Comparison of ENCODE assay signal across 8 cellular contexts in genomic region chr12:112419269-112420133, GRCh38. TPM values are rescaled to one million over a fixed set of nuclear protein-coding genes. Genes with fewer than 3 reads are reported as not detected.
DNase-seq lines count a peak whose midpoint lies in the region; ATAC-seq and TF ChIP-seq lines count a peak whose summit lies in the region.

No MANE protein-coding gene starts in this region.

- peak overlapping the region; percentile 93 to 99 (median 97) for H3K27ac ChIP-seq in gastrocnemius medialis

- peak overlapping the region; percentile 95 for H3K4me3 ChIP-seq in H7 (ENCODE audit: insufficient read depth, low read depth, low read length)
- peak overlapping the region; percentile 93 for H3K4me3 ChIP-seq in astrocyte of the cerebellum (ENCODE audit: low read depth, low read length)
- peak overlapping the region; percentile 78 for H3K4me3 ChIP-seq in iPS-15b (ENCODE audit: low read depth, low read length)
- peak overlapping the region; percentile 70 to 94 (median 76) for H3K4me3 ChIP-seq in gastrocnemius medialis

- no peak for TF ChIP-seq POLR2A in gastrocnemius medialis (IDR thresholded peaks at IDR 0.05)

- no peaks in the 10 kb centered on the region for H3K27me3 ChIP-seq in H7 (ENCODE audit: control insufficient read depth, insufficient read depth, low read length)
- no peaks in the 10 kb centered on the region for H3K27me3 ChIP-seq in iPS-15b (ENCODE audit: control insufficient read depth, insufficient read depth, low read length)
- no peaks in the 10 kb centered on the region for H3K27me3 ChIP-seq in gastrocnemius medialis

- ATAC-seq in gastrocnemius medialis (peak; percentile 83 to 91), HG02970 (IDR thresholded peaks at IDR 0.05; ENCODE audit: low FRiP score, unreplicated experiment) (no peak)

- intact Hi-C loops in gastrocnemius medialis (cut with DNase I; ENCODE audit: low total_unique reads): loop anchor here (1.0 to 5.0 kb wide), 2 partner anchors 10 to 803 kb away; partner anchors contain the start of genes RPL6 and TPCN1

- peak; percentile 2 for TF ChIP-seq CTCF in astrocyte of the cerebellum (IDR thresholded peaks at IDR 0.05; ENCODE audit: low read depth, low read length, missing control alignments)
- TF ChIP-seq CTCF in gastrocnemius medialis (IDR thresholded peaks at IDR 0.05 in 4 of 5, conservative IDR thresholded peaks at IDR 0.05 in 1 of 5): peak in 2 of 5 experiments; percentile 5 to 10

- H3K36me3 ChIP-seq in H7 (replicated peaks; ENCODE audit: control insufficient read depth, insufficient read depth, low read length): no peaks in the 10 kb centered on the region
- no peaks in the 10 kb centered on the region for H3K36me3 ChIP-seq in iPS-15b (ENCODE audit: control insufficient read depth, insufficient read depth, low read length)
- no peaks in the 10 kb centered on the region for H3K36me3 ChIP-seq in gastrocnemius medialis

- H3K9me3 ChIP-seq in iPS-15b (ENCODE audit: control insufficient read depth, insufficient read depth, low read length) (no peaks in the 10 kb centered on the region), gastrocnemius medialis (no peaks in the 10 kb centered on the region)

- DNase-seq in DMS79 treated with DMSO at 0.1 percent for 48 hours (lab: John Stamatoyannopoulos, UW): peak; percentile 9
- DNase-seq in DMS79 (lab: John Stamatoyannopoulos, UW): no peak
- DNase-seq in H7: no peak
- DNase-seq in NCI-H2196 treated with DMSO at 0.1 percent for 48 hours (lab: John Stamatoyannopoulos, UW; ENCODE audit: unreplicated experiment): peak; percentile 35
- DNase-seq in astrocyte of the cerebellum (ENCODE audit: low read depth): peak; percentile 37
- DNase-seq in gastrocnemius medialis: peak; percentile 72 to 83

- peaks cover 4% of the 10 kb centered on the region for H3K4me1 ChIP-seq in iPS-15b (ENCODE audit: control insufficient read depth, insufficient read depth, low read length)
- peaks cover 58 to 59% of the 10 kb centered on the region in 2 donors for H3K4me1 ChIP-seq in gastrocnemius medialis

- in situ Hi-C loops in astrocyte of the cerebellum (cut with HindIII; ENCODE audit: low sequenced_read_pairs): no loop called here
- in situ Hi-C loops in gastrocnemius medialis (cut with MboI; ENCODE audit: low sequenced_read_pairs in 4 of 4): loop anchor here in 1 of 4 donors (25.0 kb wide), 1 partner anchor 307 kb away; the partner anchor contains the start of gene NAA25

- H3K9ac ChIP-seq in iPS-15b (ENCODE audit: low read depth, low read length): peak overlapping the region; percentile 76

RNA-seq across cellular contexts. Expression of gene PTPN11, which starts 0.8 kb away (rescaled TPM):
- 53.4 and 73.0 TPM in 2 replicates for total RNA-seq in H7 (2014; rRNA removed; shearing (Covaris generic))
- total RNA-seq in gastrocnemius medialis: 100 to 1,000 TPM; 112 to 235 (median 163) TPM

RNA-seq across cellular contexts. Expression of gene RPL6, which starts 10.1 kb away (rescaled TPM):
- 2,057 and 2,096 TPM in 2 replicates for total RNA-seq in H7 (2014; rRNA removed; shearing (Covaris generic))
- 1,000 to 10,000 TPM in 3 of 4 donors, 100 to 1,000 TPM in 1; 915 to 1,203 (median 1,138) TPM for total RNA-seq in gastrocnemius medialis

RNA-seq across cellular contexts. Expression of gene HECTD4, which starts 37.3 kb away (rescaled TPM):
- total RNA-seq in H7 (2014; rRNA removed; shearing (Covaris generic)): 7.1 and 11.9 TPM in 2 replicates
- total RNA-seq in gastrocnemius medialis: 10 to 100 TPM; 12.9 to 23.3 (median 16.8) TPM

Comparison
In these comparisons a context has a peak if more than half of its experiments do, and no peak if none do; other contexts are left out.
1. DNase-seq: peak in DMS79 treated with DMSO at 0.1 percent for 48 hours (single experiment), NCI-H2196 treated with DMSO at 0.1 percent for 48 hours (single experiment), astrocyte of the cerebellum (single experiment) and gastrocnemius medialis (2 of 2); none in DMS79 (single experiment) and H7 (single experiment).
2. Peak in every context shown above with its lines, with median percentiles within 50 percentile points of each other: H3K4me3 ChIP-seq.